ENCODE assay signal across 15 cellular contexts in the genomic region with DNA sequence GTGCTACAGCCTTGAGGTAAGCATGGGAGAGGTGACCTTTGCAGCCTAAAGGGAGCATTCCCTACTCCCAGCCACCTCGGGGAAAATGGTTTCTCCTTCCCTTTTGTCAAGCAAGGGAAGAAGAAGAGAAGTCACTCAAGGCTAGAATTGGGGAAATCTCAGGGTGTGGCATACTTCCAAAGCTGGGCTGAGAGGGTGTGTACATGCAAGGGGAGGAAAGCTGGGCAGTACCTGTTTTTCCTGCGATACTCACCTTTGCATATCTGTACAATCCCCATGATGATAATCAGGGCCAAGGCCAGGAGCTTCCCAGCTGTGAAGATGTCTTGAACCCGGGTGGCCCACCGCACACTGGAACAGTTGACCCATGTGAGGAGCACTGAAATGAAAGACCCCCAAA. TPM values are rescaled to one million over a fixed set of nuclear protein-coding genes. Genes with fewer than 3 reads are reported as not detected.
DNase-seq lines count a peak whose midpoint lies in the region; ATAC-seq and TF ChIP-seq lines count a peak whose summit lies in the region.
"Had no signal": no experiment of that assay in that cellular context is flagged by ENCODE, and none has a peak within 500 bp of the region (broad histone marks: within the 10 kb centered on the region; RNA-seq: fewer than 3 reads in every experiment).

No MANE protein-coding gene starts in this region.

- no peaks in the 10 kb centered on the region for H3K9me3 ChIP-seq in left ventricle myocardium inferior (replicated peaks)
- H3K9me3 ChIP-seq in tibial artery: no peaks in the 10 kb centered on the region
- H3K9me3 ChIP-seq: Caco-2 had no signal

- H3K36me3 ChIP-seq in left ventricle myocardium inferior (peaks cover 5% of the 10 kb centered on the region), tibial artery (peaks cover 30 to 44% (median 36%) of the 10 kb centered on the region in 3 donors)

- POLR2A ChIA-PET in GM10248 (lab: Yijun Ruan, JAX): no interaction called here

- no peak for TF ChIP-seq CTCF in left ventricle myocardium inferior (IDR thresholded peaks at IDR 0.05; ENCODE audit: borderline replicate concordance)
- TF ChIP-seq CTCF in epithelial cell of esophagus (IDR thresholded peaks at IDR 0.05; ENCODE audit: insufficient read depth, low read depth, low read length, missing control alignments): no peak
- TF ChIP-seq CTCF in neural crest cell (conservative IDR thresholded peaks at IDR 0.05): no peak
- TF ChIP-seq CTCF in tibial artery (IDR thresholded peaks at IDR 0.05): no peak
- TF ChIP-seq CTCF in GM10248 (IDR thresholded peaks at IDR 0.05; ENCODE audit: control extremely low read depth, extremely low read depth, low read depth, missing control alignments): no peak

- H3K4me1 ChIP-seq in left ventricle myocardium inferior: peaks cover 61% of the 10 kb centered on the region
- peaks cover 0 to 64% (median 40%) of the 10 kb centered on the region in 4 donors for H3K4me1 ChIP-seq in tibial artery

- no peaks in the 10 kb centered on the region for H3K36me3 Mint-ChIP-seq in neural crest cell (ENCODE audit: low read depth)
- H3K36me3 Mint-ChIP-seq in activated naive CD4-positive, alpha-beta T cell treated with anti-CD3 and anti-CD28 coated beads, Interleukin-2, amount 50 U/mL, for 72 hours: no peaks in the 10 kb centered on the region

- ATAC-seq in left cardiac atrium: no peak
- no peak for ATAC-seq in activated naive CD4-positive, alpha-beta T cell treated with anti-CD3 and anti-CD28 coated beads, Interleukin-2, amount 50 U/mL, for 72 hours

- no peaks in the 10 kb centered on the region for H3K27me3 ChIP-seq in left ventricle myocardium inferior (ENCODE audit: low read depth)
- H3K27me3 ChIP-seq in tibial artery: no peaks in the 10 kb centered on the region

- H3K27ac Mint-ChIP-seq in neural crest cell (ENCODE audit: unreplicated experiment): peak overlapping the region; percentile 15
- no peak overlapping the region for H3K27ac Mint-ChIP-seq in activated naive CD4-positive, alpha-beta T cell treated with anti-CD3 and anti-CD28 coated beads, Interleukin-2, amount 50 U/mL, for 72 hours
- H3K27ac Mint-ChIP-seq: IgD-negative memory B cell had no signal

- H3K4me3 Mint-ChIP-seq in neural crest cell: no peak overlapping the region
- H3K4me3 Mint-ChIP-seq: IgD-negative memory B cell had no signal

- H3K4me3 ChIP-seq in left ventricle myocardium inferior: no peak overlapping the region
- H3K4me3 ChIP-seq in epithelial cell of esophagus (ENCODE audit: low read length): no peak overlapping the region
- no peak overlapping the region for H3K4me3 ChIP-seq in tibial artery

- H3K27ac ChIP-seq in left ventricle myocardium inferior (replicated peaks): peak overlapping the region; percentile 87
- peak overlapping the region; percentile 77 to 91 for H3K27ac ChIP-seq in tibial artery

- DNase-seq in left ventricle myocardium inferior (no peak), left cardiac atrium (no peak), epithelial cell of esophagus (ENCODE audit: low read depth) (peak; percentile 57), neural crest cell (ENCODE audit: low read depth, low spot score) (no peak), tibial artery (no peak), NCI-H2029 treated with DMSO at 0.1 percent for 48 hours (lab: John Stamatoyannopoulos, UW) (no peak), GM10248 (ENCODE audit: extremely low spot score) (no peak)
- no peak for DNase-seq in activated naive CD4-positive, alpha-beta T cell treated with anti-CD3 and anti-CD28 coated beads, Interleukin-2, amount 50 U/mL, for 72 hours (ENCODE audit: low spot score in 2 of 2)
- DNase-seq: Caco-2, MV-4-11, NCI-H1417 treated with DMSO at 0.1 percent for 48 hours, NCI-H510A treated with DMSO at 0.1 percent for 48 hours had no signal

- intact Hi-C loops in left ventricle myocardium inferior (cut with micrococcal nuclease) (no loop called here), left cardiac atrium (cut with DNase I) (no loop called here), tibial artery (cut with DNase I; ENCODE audit: low total_unique reads) (no loop called here)

- CTCF ChIA-PET in GM10248 (lab: Yijun Ruan, JAX): interaction anchor here (1.0 to 5.5 kb wide), 3 partner anchors 9 to 22 kb away, joined by 3 to 32 read pairs (median 3); no protein-coding TSS in a partner anchor

- H3K9me3 Mint-ChIP-seq in neural crest cell: peaks cover 3% of the 10 kb centered on the region
- no peaks in the 10 kb centered on the region for H3K9me3 Mint-ChIP-seq in activated naive CD4-positive, alpha-beta T cell treated with anti-CD3 and anti-CD28 coated beads, Interleukin-2, amount 50 U/mL, for 72 hours

- H3K4me1 Mint-ChIP-seq in neural crest cell: no peaks in the 10 kb centered on the region

- H3K27me3 Mint-ChIP-seq in neural crest cell (ENCODE audit: low read depth): no peaks in the 10 kb centered on the region
- H3K27me3 Mint-ChIP-seq: IgD-negative memory B cell had no signal

RNA-seq across cellular contexts. Expression of a gene that starts 23.8 kb away (rescaled TPM):
- not detected for total RNA-seq in left ventricle myocardium inferior
- not detected for total RNA-seq in left cardiac atrium
- not detected in 2 replicates for total RNA-seq in neural crest cell
- total RNA-seq in activated naive CD4-positive, alpha-beta T cell treated with anti-CD3 and anti-CD28 coated beads, Interleukin-2, amount 50 U/mL, for 72 hours: under 1 TPM; 0.34 to 0.41 TPM
- total RNA-seq: Caco-2, H1, HT1080 had no signal

RNA-seq across cellular contexts. Expression of a gene that starts 38.0 kb away (rescaled TPM):
- total RNA-seq in left ventricle myocardium inferior (not detected), left cardiac atrium (not detected), neural crest cell (not detected in 2 replicates)
- total RNA-seq in activated naive CD4-positive, alpha-beta T cell treated with anti-CD3 and anti-CD28 coated beads, Interleukin-2, amount 50 U/mL, for 72 hours: not detected
- total RNA-seq: Caco-2, H1, HT1080 had no signal

RNA-seq across cellular contexts. Expression of a gene that starts 40.6 kb away (rescaled TPM):
- 10.6 TPM for total RNA-seq in left ventricle myocardium inferior
- 10 to 100 TPM in 1 of 2 donors, 1 to 10 TPM in 1; 8.7 to 16.2 TPM for total RNA-seq in left cardiac atrium
- total RNA-seq in neural crest cell: 6.6 and 9.4 TPM in 2 replicates
- 1 to 10 TPM; 1.2 to 1.9 TPM for total RNA-seq in activated naive CD4-positive, alpha-beta T cell treated with anti-CD3 and anti-CD28 coated beads, Interleukin-2, amount 50 U/mL, for 72 hours

RNA-seq across cellular contexts. Expression of a gene that starts 47.5 kb away (rescaled TPM):
- 25.2 TPM for total RNA-seq in left ventricle myocardium inferior
- total RNA-seq in left cardiac atrium: 10 to 100 TPM; 30.8 to 37.9 TPM
- total RNA-seq in neural crest cell: 46.1 and 48.6 TPM in 2 replicates
- total RNA-seq in activated naive CD4-positive, alpha-beta T cell treated with anti-CD3 and anti-CD28 coated beads, Interleukin-2, amount 50 U/mL, for 72 hours: 10 to 100 TPM; 36.5 to 49.1 TPM

RNA-seq across cellular contexts. Expression of a gene that starts 47.9 kb away (rescaled TPM):
- total RNA-seq in left ventricle myocardium inferior (64.6 TPM), left cardiac atrium (10 to 100 TPM; 71.4 to 77.5 TPM), neural crest cell (350 and 352 TPM in 2 replicates)
- 100 to 1,000 TPM; 187 to 191 TPM for total RNA-seq in activated naive CD4-positive, alpha-beta T cell treated with anti-CD3 and anti-CD28 coated beads, Interleukin-2, amount 50 U/mL, for 72 hours
